In genomic region chr21:42523941-42524340, GRCh38 we compare ENCODE assay signal across 12 cellular contexts. TPM values are rescaled to one million over a fixed set of nuclear protein-coding genes. Genes with fewer than 3 reads are reported as not detected.
DNase-seq lines count a peak whose midpoint lies in the region; ATAC-seq and TF ChIP-seq lines count a peak whose summit lies in the region.
"Had no signal": no experiment of that assay in that cellular context is flagged by ENCODE, and none has a peak within 500 bp of the region (broad histone marks: within the 10 kb centered on the region; RNA-seq: fewer than 3 reads in every experiment).

No MANE protein-coding gene starts in this region.

- H3K36me3 ChIP-seq in GM23338 (ENCODE audit: insufficient read depth): peaks cover 6% of the 10 kb centered on the region; the same call in 1 of the 2 replicates
- H3K36me3 ChIP-seq in OCI-LY3 (replicated peaks; ENCODE audit: low read depth, low read length): peaks cover 43% of the 10 kb centered on the region
- H3K36me3 ChIP-seq in iPS-20b (ENCODE audit: insufficient read depth, low read depth, low read length): peaks cover 41% of the 10 kb centered on the region

- peaks cover 3% of the 10 kb centered on the region; the same call in 1 of the 2 replicates for H3F3A ChIP-seq in GM23338 (replicated peaks; ENCODE audit: low read depth)

- H3K4me1 Mint-ChIP-seq in GM23338: peaks cover 44% of the 10 kb centered on the region
- peaks cover 84% of the 10 kb centered on the region for H3K4me1 Mint-ChIP-seq in stimulated activated memory B cell treated with anti-CD40 and anti-IgM and Interleukin-4, amounts not matched to agents 10 μg/mL and 1 μg/mL and 100 μg/mL, for 72 hours

- H3K27me3 ChIP-seq in GM23338 (ENCODE audit: insufficient read depth) (no peaks in the 10 kb centered on the region), OCI-LY3 (ENCODE audit: low read depth, low read length) (no peaks in the 10 kb centered on the region), iPS-20b (ENCODE audit: insufficient read depth, low read length) (no peaks in the 10 kb centered on the region)

- peaks cover 52% of the 10 kb centered on the region for H3K36me3 Mint-ChIP-seq in GM23338 (ENCODE audit: low read depth)
- H3K36me3 Mint-ChIP-seq in stimulated activated memory B cell treated with anti-CD40 and anti-IgM and Interleukin-4, amounts not matched to agents 10 μg/mL and 1 μg/mL and 100 μg/mL, for 72 hours: peaks cover 48% of the 10 kb centered on the region

- DNase-seq in GM23338 (ENCODE audit: low spot score) (no peak), mesenteric fat pad (ENCODE audit: low spot score) (no peak), GM13976 (ENCODE audit: low spot score) (no peak), foreskin fibroblast (no peak), ACHN (no peak)
- DNase-seq: activated CD4-positive, alpha-beta memory T cell treated with anti-CD3 and anti-CD28 coated beads, Interleukin-2, amount 10 ng/mL, durations not matched to agents 7 days and 5 days; PC-9 had no signal

- peak overlapping the region; percentile 66; the same call in 1 of the 3 replicates for H3K4me3 Mint-ChIP-seq in GM23338
- peak overlapping the region; percentile 70 for H3K4me3 Mint-ChIP-seq in stimulated activated memory B cell treated with anti-CD40 and anti-IgM and Interleukin-4, amounts not matched to agents 10 μg/mL and 1 μg/mL and 100 μg/mL, for 72 hours
- H3K4me3 Mint-ChIP-seq: activated CD4-positive, alpha-beta memory T cell treated with anti-CD3 and anti-CD28 coated beads, Interleukin-2, amount 10 ng/mL, durations not matched to agents 7 days and 5 days had no signal

- no peak for ATAC-seq in GM23338
- no peak for ATAC-seq in stimulated activated memory B cell treated with anti-CD40 and anti-IgM and Interleukin-4, amounts not matched to agents 10 μg/mL and 1 μg/mL and 100 μg/mL, for 72 hours

- H3K9ac ChIP-seq in OCI-LY3 (ENCODE audit: low read length): no peak overlapping the region
- H3K9ac ChIP-seq in iPS-20b (ENCODE audit: low read depth, low read length): no peak overlapping the region

- H3K4me3 ChIP-seq in GM23338 (peak overlapping the region; percentile 36; the same call in 1 of the 2 replicates), OCI-LY3 (ENCODE audit: low read length) (peak overlapping the region; percentile 69; the same call in 1 of the 2 replicates), iPS-20b (ENCODE audit: low read length) (peak overlapping the region; percentile 60; the same call in 1 of the 2 replicates), foreskin fibroblast (ENCODE audit: low read depth in 1 of 2, low read length in 2 of 2) (no peak overlapping the region)
- H3K4me3 ChIP-seq: PC-9 had no signal

- in situ Hi-C loops in GM13976 (cut with MboI; ENCODE audit: low sequenced_read_pairs, unreplicated experiment): no loop called here
- in situ Hi-C loops in ACHN (cut with HindIII; ENCODE audit: low pct_ligation_motif_present, low pct_unique_long_range_greater_than_20kb, low sequenced_read_pairs): no loop called here

- no peaks in the 10 kb centered on the region for H3K9me3 Mint-ChIP-seq in GM23338
- no peaks in the 10 kb centered on the region for H3K9me3 Mint-ChIP-seq in stimulated activated memory B cell treated with anti-CD40 and anti-IgM and Interleukin-4, amounts not matched to agents 10 μg/mL and 1 μg/mL and 100 μg/mL, for 72 hours
- H3K9me3 Mint-ChIP-seq: activated CD4-positive, alpha-beta memory T cell treated with anti-CD3 and anti-CD28 coated beads, Interleukin-2, amount 10 ng/mL, durations not matched to agents 7 days and 5 days had no signal

- peaks cover 25% of the 10 kb centered on the region for H3K4me1 ChIP-seq in GM23338 (ENCODE audit: insufficient read depth)
- peaks cover 43% of the 10 kb centered on the region for H3K4me1 ChIP-seq in OCI-LY3 (ENCODE audit: low read length)
- H3K4me1 ChIP-seq in iPS-20b (ENCODE audit: insufficient read depth, low read length): peaks cover 15% of the 10 kb centered on the region

- no peak overlapping the region for H2AFZ ChIP-seq in GM23338
- no peak overlapping the region for H2AFZ ChIP-seq in OCI-LY3 (ENCODE audit: low read depth, low read length)
- H2AFZ ChIP-seq: PC-9 had no signal

- H3K9me2 ChIP-seq in GM23338 (ENCODE audit: insufficient read depth): no peaks in the 10 kb centered on the region

- peak overlapping the region; percentile 65 for H3K27ac Mint-ChIP-seq in GM23338
- peak overlapping the region; percentile 99 for H3K27ac Mint-ChIP-seq in stimulated activated memory B cell treated with anti-CD40 and anti-IgM and Interleukin-4, amounts not matched to agents 10 μg/mL and 1 μg/mL and 100 μg/mL, for 72 hours
- H3K27ac Mint-ChIP-seq: activated CD4-positive, alpha-beta memory T cell treated with anti-CD3 and anti-CD28 coated beads, Interleukin-2, amount 10 ng/mL, durations not matched to agents 7 days and 5 days had no signal

- H3K79me2 ChIP-seq in GM23338 (replicated peaks; ENCODE audit: insufficient read depth) (peaks cover 30% of the 10 kb centered on the region), OCI-LY3 (ENCODE audit: low read length) (no peaks in the 10 kb centered on the region)

- H3K27me3 Mint-ChIP-seq in GM23338 (ENCODE audit: insufficient read depth, low read depth, poor library complexity): peaks cover 13% of the 10 kb centered on the region
- no peaks in the 10 kb centered on the region for H3K27me3 Mint-ChIP-seq in stimulated activated memory B cell treated with anti-CD40 and anti-IgM and Interleukin-4, amounts not matched to agents 10 μg/mL and 1 μg/mL and 100 μg/mL, for 72 hours

- H3K9me3 ChIP-seq in OCI-LY3 (ENCODE audit: insufficient read depth, low read length) (no peaks in the 10 kb centered on the region), iPS-20b (ENCODE audit: insufficient read depth, low read depth, low read length) (no peaks in the 10 kb centered on the region)

- H4K20me1 ChIP-seq in GM23338 (replicated peaks; ENCODE audit: insufficient read depth) (no peaks in the 10 kb centered on the region; the same call in 1 of the 2 replicates), OCI-LY3 (ENCODE audit: insufficient read depth, low read length) (no peaks in the 10 kb centered on the region)

- H3K4me2 ChIP-seq in GM23338: peak overlapping the region; percentile 73
- H3K4me2 ChIP-seq in OCI-LY3 (ENCODE audit: low read length): peak overlapping the region; percentile 89
- H3K4me2 ChIP-seq: PC-9 had no signal

- H3K27ac ChIP-seq in GM23338 (ENCODE audit: low read depth) (peak overlapping the region; percentile 64; the same call in 1 of the 2 replicates), OCI-LY3 (ENCODE audit: low read length) (no peak overlapping the region), iPS-20b (ENCODE audit: low read length) (no peak overlapping the region)
- H3K27ac ChIP-seq: PC-9 had no signal

- TF ChIP-seq CTCF in GM23338 (conservative IDR thresholded peaks at IDR 0.05; ENCODE audit: low read depth in 2 of 2) (no peak), OCI-LY3 (IDR thresholded peaks at IDR 0.05; ENCODE audit: low read depth, low read length) (no peak), GM13976 (IDR thresholded peaks at IDR 0.05; ENCODE audit: borderline replicate concordance, control extremely low read depth, extremely low read depth, insufficient read depth, missing control alignments) (no peak), foreskin fibroblast (IDR thresholded peaks at IDR 0.05; ENCODE audit: low read depth, low read length) (no peak)

TF ChIP-seq in GM23338, 12 proteins besides CTCF, POLR2A, EP300 and RAD21 (continues in another document):
- TF ChIP-seq EZH2phosphoT487 (IDR thresholded peaks at IDR 0.05; ENCODE audit: unreplicated experiment): no peak

RNA-seq across cellular contexts. Expression of gene SLC37A1, which starts 10.3 kb away (rescaled TPM):
- 25.2 and 30.3 TPM in 2 replicates for total RNA-seq in GM23338 (2014; rRNA removed; shearing (Covaris generic))
- polyA plus RNA-seq in GM23338 (2016; fragmentation: Nextera tagmentation; extraction: Ambion mirVana): 11.0 and 14.0 TPM in 2 replicates
- 7.0 TPM for total RNA-seq in mesenteric fat pad

RNA-seq across cellular contexts. Expression of gene RSPH1, which starts 27.9 kb away (rescaled TPM):
- 0.12 TPM in 1 of 2 replicates, not detected in the other for total RNA-seq in GM23338 (2014; rRNA removed; shearing (Covaris generic))
- polyA plus RNA-seq in GM23338 (2016; fragmentation: Nextera tagmentation; extraction: Ambion mirVana): 0.23 and 1.4 TPM in 2 replicates
- 0.22 TPM for total RNA-seq in mesenteric fat pad
- total RNA-seq: activated CD4-positive, alpha-beta memory T cell treated with anti-CD3 and anti-CD28 coated beads, Interleukin-2, amount 10 ng/mL, durations not matched to agents 7 days and 5 days; cardiac septum; HT1080 had no signal

Comparison
In these comparisons a context has a peak if more than half of its experiments do, and no peak if none do; other contexts are left out.
1. H3K4me3 ChIP-seq: peak in GM23338 (single experiment), OCI-LY3 (single experiment) and iPS-20b (single experiment); none in foreskin fibroblast (0 of 2).